In genomic region chr11:126102436-126102894, GRCh38 we compare ENCODE assay signal across 11 cellular contexts. TPM values are rescaled to one million over a fixed set of nuclear protein-coding genes. Genes with fewer than 3 reads are reported as not detected.
A peak's percentile ranks its signal among the peaks of the same experiment; 100 is the strongest.
DNase-seq lines count a peak whose midpoint lies in the region; ATAC-seq and TF ChIP-seq lines count a peak whose summit lies in the region.
"Had no signal": no experiment of that assay in that cellular context is flagged by ENCODE, and none has a peak within 500 bp of the region (broad histone marks: within the 10 kb centered on the region; RNA-seq: fewer than 3 reads in every experiment).

No MANE protein-coding gene starts in this region.

- intact Hi-C loops in stomach (cut with DNase I; ENCODE audit: low total_unique reads), result no loop called here

- H2BK5ac ChIP-seq in H9 (ENCODE audit: insufficient read length, low read length), result no peak overlapping the region

- no peak overlapping the region for H3K4ac ChIP-seq in H9 (ENCODE audit: low read depth, low read length)

- H4K20me1 ChIP-seq in H9 (ENCODE audit: control insufficient read depth, insufficient read depth, insufficient read length), result no peaks in the 10 kb centered on the region

- no peak overlapping the region for H2AK5ac ChIP-seq in H9 (ENCODE audit: insufficient read length, low read length)

- no peak overlapping the region for H3K14ac ChIP-seq in H9 (ENCODE audit: insufficient read depth, low read length)

- H3K18ac ChIP-seq in H9 (ENCODE audit: insufficient read length, low read depth, low read length), result no peak overlapping the region

- H3K9ac ChIP-seq in H9 (ENCODE audit: extremely low read depth, insufficient read length, low read length), result no peak overlapping the region

- no peak overlapping the region for H2AFZ ChIP-seq in H9 (ENCODE audit: low read length)

- H3K27ac Mint-ChIP-seq in H9, result no peak overlapping the region
- H3K27ac Mint-ChIP-seq in CD8-positive, alpha-beta memory T cell, result peak overlapping the region in 2 of 8 donors; percentile 7 to 15
- H3K27ac Mint-ChIP-seq: activated CD4-positive, alpha-beta memory T cell treated with anti-CD3 and anti-CD28 coated beads for 36 hours had no signal

- H3K4me1 ChIP-seq in stomach (peaks cover 17 to 21% (median 19%) of the 10 kb centered on the region in 4 donors), H9 (ENCODE audit: insufficient read depth, low read length) (peaks cover 16% of the 10 kb centered on the region; the same call in 1 of the 2 replicates)
- H3K4me1 ChIP-seq in CD8-positive, alpha-beta memory T cell (ENCODE audit: insufficient read depth, low read length), result no peaks in the 10 kb centered on the region

- POLR2A ChIA-PET in CD8-positive, alpha-beta memory T cell (lab: Charles Lee), result no interaction called here

- no peak for TF ChIP-seq POLR2A in stomach (IDR thresholded peaks at IDR 0.05)

- no peak overlapping the region for H4K5ac ChIP-seq in H9 (ENCODE audit: insufficient read length, low read depth, low read length)

- no peaks in the 10 kb centered on the region for H3K27me3 ChIP-seq in stomach
- H3K27me3 ChIP-seq in H9 (ENCODE audit: insufficient read depth, low read length), result no peaks in the 10 kb centered on the region
- no peaks in the 10 kb centered on the region for H3K27me3 ChIP-seq in CD8-positive, alpha-beta memory T cell (ENCODE audit: insufficient read depth, low read length, poor library complexity, severe bottlenecking)
- H3K27me3 ChIP-seq: neutrophil, Peyer's patch had no signal

- H3K4me1 Mint-ChIP-seq in H9, result peaks cover 70 to 75% of the 10 kb centered on the region in 2 experiments
- H3K4me1 Mint-ChIP-seq in CD8-positive, alpha-beta memory T cell, result no peaks in the 10 kb centered on the region

- CTCF ChIA-PET in CD8-positive, alpha-beta memory T cell (lab: Charles Lee), result no interaction called here

- H3K36me3 ChIP-seq in stomach, result no peaks in the 10 kb centered on the region
- no peaks in the 10 kb centered on the region for H3K36me3 ChIP-seq in CD8-positive, alpha-beta memory T cell (ENCODE audit: insufficient read depth, low read length)
- H3K36me3 ChIP-seq: neutrophil, Peyer's patch had no signal

- H3K9me3 Mint-ChIP-seq in H9, result no peaks in the 10 kb centered on the region; a peak in 1 of 5 replicates
- no peaks in the 10 kb centered on the region for H3K9me3 Mint-ChIP-seq in CD8-positive, alpha-beta memory T cell
- H3K9me3 Mint-ChIP-seq: activated CD4-positive, alpha-beta memory T cell treated with anti-CD3 and anti-CD28 coated beads for 36 hours had no signal

- no peaks in the 10 kb centered on the region for H3K23me2 ChIP-seq in H9 (ENCODE audit: insufficient read length, low read depth, low read length, poor library complexity, severe bottlenecking)

- H2BK12ac ChIP-seq in H9 (ENCODE audit: insufficient read length, low read depth, low read length), result no peak overlapping the region

- DNase-seq in iris pigment epithelial cell (ENCODE audit: low read depth), result peak; percentile 31
- DNase-seq in stomach, result peak; percentile 78
- DNase-seq in H9, result no peak
- DNase-seq in stimulated activated CD4-positive, alpha-beta T cell treated with anti-CD3 and anti-CD28 coated beads, Interleukin-2, amount 100 ng/mL, for 48 hours, result no peak
- DNase-seq in CD8-positive, alpha-beta memory T cell, result no peak
- DNase-seq in T-helper 1 cell, result no peak
- DNase-seq: activated CD4-positive, alpha-beta memory T cell treated with anti-CD3 and anti-CD28 coated beads for 36 hours had no signal

- H4K91ac ChIP-seq in H9 (ENCODE audit: insufficient read length, low read depth, low read length), result no peak overlapping the region

- H3K79me2 ChIP-seq in H9 (ENCODE audit: insufficient read depth, low read length), result no peaks in the 10 kb centered on the region

- no peak overlapping the region for H3K4me2 ChIP-seq in H9 (ENCODE audit: insufficient read depth, insufficient read length, low read length)

- TF ChIP-seq EP300 in stomach (IDR thresholded peaks at IDR 0.05), result no peak

- H2BK20ac ChIP-seq in H9 (ENCODE audit: low read depth, low read length, poor library complexity, severe bottlenecking), result no peak overlapping the region

- ATAC-seq in HG03045 (IDR thresholded peaks at IDR 0.05; ENCODE audit: unreplicated experiment), result peak; percentile 42
- peak; percentile 60 for ATAC-seq in SK-N-SH treated with all-trans-retinoic acid at 6 μM for 48 hours

- peak overlapping the region; percentile 52 to 79 (median 69) for H3K27ac ChIP-seq in stomach
- H3K27ac ChIP-seq in H9 (ENCODE audit: insufficient read length, low read depth, low read length), result no peak overlapping the region
- H3K27ac ChIP-seq in CD8-positive, alpha-beta memory T cell (ENCODE audit: low read depth, low read length), result no peak overlapping the region
- H3K27ac ChIP-seq: neutrophil, Peyer's patch had no signal

- no peak overlapping the region for H3K56ac ChIP-seq in H9 (ENCODE audit: insufficient read length, low read depth, low read length)

- no peak for TF ChIP-seq CTCF in stomach (IDR thresholded peaks at IDR 0.05)
- TF ChIP-seq CTCF in H9 (conservative IDR thresholded peaks at IDR 0.05), result no peak

- 19 to 33% (median 24%) methylated on average over 6 of the region's 6 CpGs for WGBS in stomach, 5 donors
- WGBS in H9 (ENCODE audit: extremely low coverage, insufficient read length, low lambda C conversion rate), result no CpG with 5 or more reads among the region's 6 CpGs

- H2BK15ac ChIP-seq in H9 (ENCODE audit: low read depth, low read length), result no peak overlapping the region

- peaks cover 4% of the 10 kb centered on the region for H3K27me3 Mint-ChIP-seq in H9 (ENCODE audit: low read depth)
- peaks cover 4 to 14% of the 10 kb centered on the region in 2 donors for H3K27me3 Mint-ChIP-seq in CD8-positive, alpha-beta memory T cell
- H3K27me3 Mint-ChIP-seq: activated CD4-positive, alpha-beta memory T cell treated with anti-CD3 and anti-CD28 coated beads for 36 hours had no signal

- no peak overlapping the region for H3K23ac ChIP-seq in H9 (ENCODE audit: insufficient read length, low read depth, low read length)

- H3T11ph ChIP-seq in H9 (ENCODE audit: low read length), result no peak overlapping the region

- no peaks in the 10 kb centered on the region; a peak in 1 of 7 replicates for H3K36me3 Mint-ChIP-seq in H9 (ENCODE audit: insufficient read depth in 1 of 3, low read depth in 3 of 3)
- no peaks in the 10 kb centered on the region for H3K36me3 Mint-ChIP-seq in CD8-positive, alpha-beta memory T cell
- H3K36me3 Mint-ChIP-seq: activated CD4-positive, alpha-beta memory T cell treated with anti-CD3 and anti-CD28 coated beads for 36 hours had no signal

- no peak overlapping the region for H4K8ac ChIP-seq in H9 (replicated peaks; ENCODE audit: insufficient read length, low read depth, low read length)

- no peak overlapping the region for H3K4me3 Mint-ChIP-seq in H9
- no peak overlapping the region for H3K4me3 Mint-ChIP-seq in CD8-positive, alpha-beta memory T cell
- H3K4me3 Mint-ChIP-seq: activated CD4-positive, alpha-beta memory T cell treated with anti-CD3 and anti-CD28 coated beads for 36 hours had no signal

- no peak overlapping the region for H2BK120ac ChIP-seq in H9 (ENCODE audit: low read depth, low read length, poor library complexity, severe bottlenecking)

- H3K9me3 ChIP-seq in stomach (no peaks in the 10 kb centered on the region), H9 (ENCODE audit: control insufficient read depth, low read depth, low read length) (no peaks in the 10 kb centered on the region)
- H3K9me3 ChIP-seq in CD8-positive, alpha-beta memory T cell (ENCODE audit: low read length), result no peaks in the 10 kb centered on the region
- H3K9me3 ChIP-seq: neutrophil, Peyer's patch had no signal

- no peak overlapping the region for H3K4me3 ChIP-seq in stomach
- H3K4me3 ChIP-seq in CD8-positive, alpha-beta memory T cell (ENCODE audit: low read length), result no peak overlapping the region
- H3K4me3 ChIP-seq: Peyer's patch had no signal

- no peaks in the 10 kb centered on the region for H3K79me1 ChIP-seq in H9 (ENCODE audit: insufficient read depth, low read depth, low read length, poor library complexity, severe bottlenecking)

TF ChIP-seq in SK-N-SH treated with all-trans-retinoic acid at 6 μM for 48 hours, 23 proteins besides CTCF, POLR2A, EP300 and RAD21:
- TF ChIP-seq ZFP30 (CRISPR knock-in tag; IDR thresholded peaks at IDR 0.05), result no peak
- no peak for TF ChIP-seq SNAI2 (CRISPR knock-in tag; IDR thresholded peaks at IDR 0.05)
- no peak for TF ChIP-seq TOX (CRISPR knock-in tag; IDR thresholded peaks at IDR 0.05; ENCODE audit: borderline replicate concordance)
TF ChIP-seq in SK-N-SH treated with all-trans-retinoic acid at 6 μM for 48 hours: peak in this region for 0.

RNA-seq across cellular contexts. Expression of gene CDON, which starts 39.8 kb away (rescaled TPM):
- 10 to 100 TPM; 16.1 to 80.8 (median 26.8) TPM for total RNA-seq in stomach
- 1 to 10 TPM in 1 of 3 donors, under 1 TPM in 2; 0.31 to 1.0 (median 0.44) TPM for polyA plus RNA-seq in stomach
- total RNA-seq in H9 (2021), result 16.0 and 17.2 TPM in 2 replicates
- total RNA-seq in CD8-positive, alpha-beta memory T cell, result 1 to 10 TPM; 1.7 to 2.0 TPM
- polyA plus RNA-seq in CD8-positive, alpha-beta memory T cell, result not detected

Comparison
In these comparisons a context has a peak if more than half of its experiments do, and no peak if none do; other contexts are left out.
1. DNase-seq: peak in iris pigment epithelial cell (single experiment) and stomach (single experiment); none in H9 (single experiment), stimulated activated CD4-positive, alpha-beta T cell treated with anti-CD3 and anti-CD28 coated beads, Interleukin-2, amount 100 ng/mL, for 48 hours (0 of 2), CD8-positive, alpha-beta memory T cell (0 of 5) and T-helper 1 cell (0 of 5).
2. H3K27ac ChIP-seq: peak in stomach (5 of 5); none in H9 (single experiment) and CD8-positive, alpha-beta memory T cell (single experiment).